17 cellular contexts compared by ENCODE assay signal in the genomic region with DNA sequence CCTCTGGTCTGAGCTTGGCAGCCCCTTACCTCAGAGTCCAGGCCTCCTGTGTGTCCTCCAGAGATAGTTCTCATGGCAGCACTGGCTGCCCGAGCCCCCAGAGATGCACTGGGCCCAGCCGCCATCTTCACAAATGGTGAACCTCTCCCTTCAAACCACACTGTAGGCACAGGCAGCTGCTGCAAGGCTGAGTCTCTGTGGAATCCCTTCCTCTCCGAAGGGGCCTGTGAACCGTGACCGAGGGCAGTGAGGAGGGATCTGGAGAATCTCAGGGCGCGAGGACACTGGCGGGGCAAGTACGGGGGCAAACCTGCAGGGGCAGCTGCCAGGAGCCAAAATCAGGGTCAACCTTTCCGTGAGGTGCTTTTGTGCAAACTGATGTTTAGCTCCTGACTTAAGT.
DNase-seq lines count a peak whose midpoint lies in the region; ATAC-seq lines count a peak whose summit lies in the region.
"Had no signal": no experiment of that assay in that cellular context is flagged by ENCODE, and none has a peak within 500 bp of the region (broad histone marks: within the 10 kb centered on the region; RNA-seq: fewer than 3 reads in every experiment).

No MANE protein-coding gene starts in this region.

- H3K27me3 Mint-ChIP-seq in stimulated activated naive CD8-positive, alpha-beta T cell treated with anti-CD3 and anti-CD28 coated beads, Interleukin-15, amount 100 ng/mL, for 72 hours, result peaks cover 8% of the 10 kb centered on the region

- H3K4me3 Mint-ChIP-seq in stimulated activated naive CD8-positive, alpha-beta T cell treated with anti-CD3 and anti-CD28 coated beads, Interleukin-15, amount 100 ng/mL, for 72 hours, result no peak overlapping the region
- H3K4me3 Mint-ChIP-seq: CD8-positive, alpha-beta T cell; GM23338; HFFc6 had no signal

- no peaks in the 10 kb centered on the region for H3K4me1 Mint-ChIP-seq in stimulated activated naive CD8-positive, alpha-beta T cell treated with anti-CD3 and anti-CD28 coated beads, Interleukin-15, amount 100 ng/mL, for 72 hours
- H3K4me1 Mint-ChIP-seq: GM23338 had no signal

- ATAC-seq in Right ventricle myocardium inferior, result no peak
- ATAC-seq in stimulated activated naive CD8-positive, alpha-beta T cell treated with anti-CD3 and anti-CD28 coated beads, Interleukin-15, amount 100 ng/mL, for 72 hours, result no peak
- no peak for ATAC-seq in GM18498 (IDR thresholded peaks at IDR 0.05; ENCODE audit: unreplicated experiment)
- ATAC-seq: A549; CD8-positive, alpha-beta T cell; GM23338; HCT116 had no signal

- DNase-seq in Right ventricle myocardium inferior (ENCODE audit: missing footprints) (peak; percentile 7), cardiac septum (ENCODE audit: low spot score) (no peak), Caki2 (ENCODE audit: low read depth) (peak; percentile 31), kidney tubule cell (ENCODE audit: low spot score) (peak; percentile 40)
- no peak for DNase-seq in activated CD4-positive, alpha-beta T cell treated with anti-CD3 and anti-CD28 coated beads, Interleukin-2, amount 50 U/mL, for 4 hours
- DNase-seq in stimulated activated naive CD8-positive, alpha-beta T cell treated with anti-CD3 and anti-CD28 coated beads, Interleukin-15, amount 100 ng/mL, for 72 hours, result no peak
- DNase-seq: AML-193; CD8-positive, alpha-beta T cell; DMS 273 treated with DMSO at 0.1 percent for 48 hours; DND-41; EL; H7; HFFc6 had no signal

- in situ Hi-C loops in Caki2 (cut with HindIII; ENCODE audit: low pct_unique_long_range_greater_than_20kb, low sequenced_read_pairs), result no loop called here

- H3K9me3 Mint-ChIP-seq in stimulated activated naive CD8-positive, alpha-beta T cell treated with anti-CD3 and anti-CD28 coated beads, Interleukin-15, amount 100 ng/mL, for 72 hours, result no peaks in the 10 kb centered on the region
- H3K9me3 Mint-ChIP-seq: CD8-positive, alpha-beta T cell had no signal

- intact Hi-C loops in Right ventricle myocardium inferior (cut with DNase I) (no loop called here), cardiac septum (cut with DNase I) (no loop called here)

- H3K27ac Mint-ChIP-seq in stimulated activated naive CD8-positive, alpha-beta T cell treated with anti-CD3 and anti-CD28 coated beads, Interleukin-15, amount 100 ng/mL, for 72 hours, result no peak overlapping the region
- H3K27ac Mint-ChIP-seq: CD8-positive, alpha-beta T cell; GM23338; HFFc6 had no signal

Comparison
In these comparisons a context has a peak if more than half of its experiments do, and no peak if none do; other contexts are left out.
1. DNase-seq: peak in Right ventricle myocardium inferior (single experiment), Caki2 (single experiment) and kidney tubule cell (single experiment); none in cardiac septum (single experiment), activated CD4-positive, alpha-beta T cell treated with anti-CD3 and anti-CD28 coated beads, Interleukin-2, amount 50 U/mL, for 4 hours (0 of 2) and stimulated activated naive CD8-positive, alpha-beta T cell treated with anti-CD3 and anti-CD28 coated beads, Interleukin-15, amount 100 ng/mL, for 72 hours (0 of 2).